Comparison of ENCODE assay signal across 21 cellular contexts in the genomic region with DNA sequence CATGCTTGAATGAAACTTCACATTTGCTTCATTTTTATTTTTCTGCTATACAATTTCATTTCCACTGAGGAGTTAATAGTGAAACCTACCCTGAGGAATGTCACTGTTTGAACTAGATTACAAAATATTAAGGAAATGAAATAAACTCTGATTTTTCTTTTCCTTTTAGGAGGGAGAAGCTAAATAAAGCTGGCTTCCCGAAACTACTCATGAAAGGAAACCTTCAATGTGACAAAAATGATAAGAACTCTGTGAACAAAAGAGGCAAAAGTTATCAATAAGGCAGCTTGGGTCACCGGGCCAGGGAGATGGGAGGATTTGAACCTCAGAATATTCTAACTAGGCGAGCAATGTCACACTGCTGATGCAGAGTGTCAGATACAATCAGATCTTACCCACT.
DNase-seq lines count a peak whose midpoint lies in the region; ATAC-seq, FAIRE-seq and TF ChIP-seq lines count a peak whose summit lies in the region.
"Had no signal": no experiment of that assay in that cellular context is flagged by ENCODE, and none has a peak within 500 bp of the region (broad histone marks: within the 10 kb centered on the region; RNA-seq: fewer than 3 reads in every experiment).

No MANE protein-coding gene starts in this region.

- H3K4me3 ChIP-seq in GM23248 (no peak overlapping the region), body of pancreas (no peak overlapping the region), lower lobe of right lung (no peak overlapping the region), thyroid gland (replicated peaks in 1 of 3) (no peak overlapping the region)
- H3K4me3 ChIP-seq: cardiac muscle cell, prostate gland had no signal

- no peak for FAIRE-seq in GM12891 (lab: Jason Lieb, UNC)
- FAIRE-seq: islet of Langerhans had no signal

- no peaks in the 10 kb centered on the region for H3K27me3 ChIP-seq in GM23248 (replicated peaks; ENCODE audit: insufficient read depth)
- no peaks in the 10 kb centered on the region for H3K27me3 ChIP-seq in body of pancreas
- H3K27me3 ChIP-seq in lower lobe of right lung (ENCODE audit: low read depth), result no peaks in the 10 kb centered on the region
- H3K27me3 ChIP-seq in thyroid gland, result no peaks in the 10 kb centered on the region
- H3K27me3 ChIP-seq: cardiac muscle cell had no signal

- peak overlapping the region; percentile 10 for H3K4me2 ChIP-seq in GM23248 (ENCODE audit: unreplicated experiment)

- no peak overlapping the region for H2AFZ ChIP-seq in GM23248

- TF ChIP-seq POLR2A in body of pancreas (IDR thresholded peaks at IDR 0.05) (no peak), thyroid gland (IDR thresholded peaks at IDR 0.05) (no peak), GM12891 (IDR thresholded peaks at IDR 0.05; ENCODE audit: low read depth, low read length) (no peak)

- peak; percentile 33 for ATAC-seq in body of pancreas
- peak in 1 of 2 donors; percentile 41 for ATAC-seq in lower lobe of right lung
- ATAC-seq: activated CD8-positive, alpha-beta memory T cell treated with anti-CD3 and anti-CD28 coated beads, Interleukin-2, amount 10 ng/mL, durations not matched to agents 7 days and 5 days; activated T-helper 17 cell treated with anti-CD3 and anti-CD28 coated beads, Interleukin-2, amount 50 U/mL, for 72 hours had no signal

- intact Hi-C loops in body of pancreas (cut with DNase I) (no loop called here), lower lobe of right lung (cut with DNase I) (no loop called here), thyroid gland (cut with DNase I) (no loop called here)

- H3K36me3 ChIP-seq in GM23248 (ENCODE audit: low read depth) (no peaks in the 10 kb centered on the region; the same call in 1 of the 2 replicates), body of pancreas (replicated peaks in 1 of 2; ENCODE audit: insufficient read depth in 1 of 2, low read depth in 2 of 2) (no peaks in the 10 kb centered on the region), lower lobe of right lung (no peaks in the 10 kb centered on the region), thyroid gland (no peaks in the 10 kb centered on the region)
- H3K36me3 ChIP-seq: cardiac muscle cell, prostate gland had no signal

- DNase-seq in GM23248, result no peak
- DNase-seq in body of pancreas, result no peak
- DNase-seq in lower lobe of right lung, result no peak
- no peak for DNase-seq in thyroid gland
- DNase-seq in midbrain (lab: John Stamatoyannopoulos, UW), result no peak
- DNase-seq in GM12891 (ENCODE audit: insufficient read length, low spot score), result no peak
- no peak for DNase-seq in AG08395 (ENCODE audit: low spot score)
- no peak for DNase-seq in NAMALWA (ENCODE audit: low spot score)
- DNase-seq: activated CD4-positive, alpha-beta T cell treated with anti-CD3 and anti-CD28 coated beads for 4 hours; activated CD8-positive, alpha-beta memory T cell treated with anti-CD3 and anti-CD28 coated beads, Interleukin-2, amount 10 ng/mL, durations not matched to agents 7 days and 5 days; effector CD4-positive, alpha-beta T cell; EL; GOT3; head of caudate nucleus; stimulated activated CD8-positive, alpha-beta memory T cell treated with anti-CD3 and anti-CD28 coated beads, Interleukin-4, amount 100 ng/mL, for 48 hours; substantia nigra; SW 1271 had no signal

- H3K27ac ChIP-seq in GM23248 (no peak overlapping the region), body of pancreas (peak overlapping the region in 3 of 4 donors; percentile 10 to 68 (median 67)), lower lobe of right lung (peak overlapping the region; percentile 33), thyroid gland (peak overlapping the region; percentile 61 to 87 (median 86))
- H3K27ac ChIP-seq: cardiac muscle cell had no signal

- TF ChIP-seq CTCF in body of pancreas (IDR thresholded peaks at IDR 0.05), result no peak
- TF ChIP-seq CTCF in lower lobe of right lung (IDR thresholded peaks at IDR 0.05), result no peak
- no peak for TF ChIP-seq CTCF in thyroid gland (IDR thresholded peaks at IDR 0.05)

- no peaks in the 10 kb centered on the region for H3K9me3 ChIP-seq in GM23248 (ENCODE audit: low read depth)
- H3K9me3 ChIP-seq in body of pancreas, result peaks cover 0 to 13% (median 0%) of the 10 kb centered on the region in 3 donors
- H3K9me3 ChIP-seq in lower lobe of right lung, result peaks cover 26% of the 10 kb centered on the region
- no peaks in the 10 kb centered on the region for H3K9me3 ChIP-seq in thyroid gland
- H3K9me3 ChIP-seq: prostate gland had no signal

- in situ Hi-C loops in GM23248 (cut with MboI), result no loop called here

- H4K20me1 ChIP-seq in GM23248 (ENCODE audit: insufficient read depth), result no peaks in the 10 kb centered on the region

- peaks cover 17% of the 10 kb centered on the region; the same call in 1 of the 2 replicates for H3K79me2 ChIP-seq in GM23248 (ENCODE audit: insufficient read depth)

- 72 to 75% methylated on average over 3 of the region's 3 CpGs for WGBS in GM23248 (ENCODE audit: low coverage in 1 of 2, low lambda C conversion rate in 2 of 2, missing lambda C conversion rate in 2 of 2), 2 experiments
- WGBS in body of pancreas, 2 donors, result 56% methylated on average over 3 of the region's 3 CpGs
- WGBS in thyroid gland, 2 donors, result 66 to 67% methylated on average over 3 of the region's 3 CpGs

- H3K9ac ChIP-seq in GM23248, result no peak overlapping the region

- H3F3A ChIP-seq in GM23248 (ENCODE audit: insufficient read depth), result 0 out of 2 replicates have a peak, but pooled peaks cover 14% of the 10 kb centered on the region

- peaks cover 10% of the 10 kb centered on the region; the same call in 1 of the 2 replicates for H3K4me1 ChIP-seq in GM23248 (ENCODE audit: insufficient read depth)
- peaks cover 13% of the 10 kb centered on the region for H3K4me1 ChIP-seq in body of pancreas
- peaks cover 20% of the 10 kb centered on the region for H3K4me1 ChIP-seq in lower lobe of right lung
- peaks cover 15 to 28% of the 10 kb centered on the region in 2 donors for H3K4me1 ChIP-seq in thyroid gland
- H3K4me1 ChIP-seq: prostate gland had no signal

- no peaks in the 10 kb centered on the region for H3K9me2 ChIP-seq in GM23248 (ENCODE audit: insufficient read depth)

TF ChIP-seq in GM12891, 5 proteins besides CTCF, POLR2A, EP300 and RAD21:
- TF ChIP-seq TAF1 (IDR thresholded peaks at IDR 0.05; ENCODE audit: low read depth, low read length) (no peak), POLR2AphosphoS5 (IDR thresholded peaks at IDR 0.05; ENCODE audit: low read depth, low read length) (no peak), PAX5 (IDR thresholded peaks at IDR 0.05; ENCODE audit: insufficient read depth, low read length, severe bottlenecking) (no peak), POU2F2 (IDR thresholded peaks at IDR 0.05; ENCODE audit: low read depth, low read length) (no peak), SPI1 (IDR thresholded peaks at IDR 0.05; ENCODE audit: low read depth, low read length) (no peak)
